ENCODE assay signal across 24 cellular contexts in the genomic region with DNA sequence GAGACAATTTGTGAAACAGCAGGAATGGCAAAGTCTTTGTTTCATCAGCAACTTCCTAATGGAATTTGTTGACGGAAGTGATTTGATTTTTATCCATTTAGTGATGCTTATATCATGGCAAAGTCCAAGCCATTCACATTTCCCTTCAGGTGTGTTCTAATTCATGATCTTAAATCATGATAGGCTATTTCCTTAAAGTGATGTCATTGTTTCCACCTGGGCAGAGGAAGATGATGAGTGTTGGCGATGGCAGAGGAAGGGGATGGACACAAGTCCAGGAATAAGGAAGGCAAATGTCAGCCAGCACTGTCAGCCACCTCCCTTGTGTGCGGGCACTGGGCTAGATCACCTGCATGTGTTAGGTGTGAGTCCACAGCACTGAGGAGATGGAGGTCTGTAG.
"Had no signal": no experiment of that assay in that cellular context is flagged by ENCODE, and none has a peak within 500 bp of the region (broad histone marks: within the 10 kb centered on the region; RNA-seq: fewer than 3 reads in every experiment).

No MANE protein-coding gene starts in this region.

- H3K4me3 ChIP-seq: esophagus squamous epithelium, gastroesophageal sphincter, heart left ventricle, hepatocyte, left ventricle myocardium inferior, lower lobe of right lung had no signal

- H3K27ac ChIP-seq: epithelial cell of prostate, esophagus squamous epithelium, gastroesophageal sphincter, heart left ventricle, hepatocyte, left ventricle myocardium inferior, lower lobe of right lung had no signal

- ATAC-seq: effector memory CD8-positive, alpha-beta T cell; esophagus mucosa; gastroesophageal sphincter; heart left ventricle; left colon; left lobe of liver; lower lobe of right lung had no signal

- H3K27ac Mint-ChIP-seq: dendritic cell treated with granulocyte-macrophage colony-stimulating factor and Interleukin-4, amounts not matched to agents 40 ng/mL and 50 ng/mL, for 4 days; endodermal cell had no signal

- H3K36me3 ChIP-seq: esophagus squamous epithelium, gastroesophageal sphincter, heart left ventricle, left ventricle myocardium inferior, lower lobe of right lung had no signal

- H3K4me3 Mint-ChIP-seq: dendritic cell treated with granulocyte-macrophage colony-stimulating factor and Interleukin-4, amounts not matched to agents 40 ng/mL and 50 ng/mL, for 4 days; effector memory CD8-positive, alpha-beta T cell; endodermal cell; immature natural killer cell had no signal

- H3K27me3 Mint-ChIP-seq: dendritic cell treated with granulocyte-macrophage colony-stimulating factor and Interleukin-4, amounts not matched to agents 40 ng/mL and 50 ng/mL, for 4 days; effector memory CD8-positive, alpha-beta T cell had no signal

- H3K9me3 ChIP-seq: esophagus squamous epithelium, gastroesophageal sphincter, heart left ventricle, left ventricle myocardium inferior, lower lobe of right lung had no signal

- DNase-seq: cortex of kidney; effector CD8-positive, alpha-beta T cell; effector memory CD8-positive, alpha-beta T cell; endodermal cell; erythroblast; esophagus squamous epithelium; foreskin fibroblast; foreskin melanocyte; heart left ventricle; hypothalamus; immature natural killer cell; islet precursor cell; kidney; kidney glomerular epithelial cell; left colon; left ventricle myocardium inferior; lower lobe of right lung; midbrain had no signal

- H3K27me3 ChIP-seq: esophagus squamous epithelium, gastroesophageal sphincter, heart left ventricle, hepatocyte had no signal

- H3K4me2 ChIP-seq: hepatocyte had no signal

- H3K4me1 ChIP-seq: esophagus squamous epithelium, gastroesophageal sphincter, lower lobe of right lung had no signal

- H2AFZ ChIP-seq: hepatocyte had no signal

- H3K9me3 Mint-ChIP-seq: dendritic cell treated with granulocyte-macrophage colony-stimulating factor and Interleukin-4, amounts not matched to agents 40 ng/mL and 50 ng/mL, for 4 days; effector memory CD8-positive, alpha-beta T cell; endodermal cell; immature natural killer cell had no signal
